ENCODE assay signal across 1 cellular context in the genomic region with DNA sequence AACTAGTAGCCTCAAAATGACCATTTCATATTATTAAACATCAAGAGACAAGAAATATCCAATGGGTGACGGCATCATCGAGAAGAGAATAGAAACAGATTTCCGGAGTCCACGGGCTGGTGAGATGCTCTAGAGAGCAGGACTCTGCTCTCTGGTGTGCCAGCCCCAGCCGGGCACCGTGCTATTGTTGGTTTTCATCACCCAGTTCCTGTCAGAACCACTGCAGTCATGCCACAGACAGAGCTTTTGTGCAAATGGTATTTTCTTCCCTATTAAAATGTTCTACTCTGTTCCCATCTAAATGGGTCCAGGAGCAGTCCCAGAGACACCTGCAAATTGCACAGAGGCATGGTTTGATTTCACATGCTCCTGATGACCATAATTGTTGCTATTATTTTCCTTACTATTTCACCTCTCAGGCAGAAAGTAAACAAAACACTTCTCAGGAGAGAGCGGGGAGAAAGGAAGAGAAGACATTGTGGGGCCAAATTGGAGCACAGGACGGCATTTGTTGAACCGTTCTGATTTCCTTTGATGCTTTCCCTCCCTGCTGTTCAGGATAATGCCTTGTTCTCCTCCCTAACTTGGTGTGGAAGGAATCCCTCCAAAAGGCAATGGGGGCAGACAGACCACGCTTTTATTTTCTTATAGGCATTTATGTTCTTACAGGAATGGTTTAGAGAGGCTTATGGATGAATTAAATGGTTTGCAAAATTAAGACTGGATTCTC.
TF ChIP-seq lines count a peak whose summit lies in the region.

No MANE protein-coding gene starts in this region.

TF ChIP-seq in GM23338, 12 proteins besides CTCF, POLR2A, EP300 and RAD21:
- TF ChIP-seq, protein P1, sequence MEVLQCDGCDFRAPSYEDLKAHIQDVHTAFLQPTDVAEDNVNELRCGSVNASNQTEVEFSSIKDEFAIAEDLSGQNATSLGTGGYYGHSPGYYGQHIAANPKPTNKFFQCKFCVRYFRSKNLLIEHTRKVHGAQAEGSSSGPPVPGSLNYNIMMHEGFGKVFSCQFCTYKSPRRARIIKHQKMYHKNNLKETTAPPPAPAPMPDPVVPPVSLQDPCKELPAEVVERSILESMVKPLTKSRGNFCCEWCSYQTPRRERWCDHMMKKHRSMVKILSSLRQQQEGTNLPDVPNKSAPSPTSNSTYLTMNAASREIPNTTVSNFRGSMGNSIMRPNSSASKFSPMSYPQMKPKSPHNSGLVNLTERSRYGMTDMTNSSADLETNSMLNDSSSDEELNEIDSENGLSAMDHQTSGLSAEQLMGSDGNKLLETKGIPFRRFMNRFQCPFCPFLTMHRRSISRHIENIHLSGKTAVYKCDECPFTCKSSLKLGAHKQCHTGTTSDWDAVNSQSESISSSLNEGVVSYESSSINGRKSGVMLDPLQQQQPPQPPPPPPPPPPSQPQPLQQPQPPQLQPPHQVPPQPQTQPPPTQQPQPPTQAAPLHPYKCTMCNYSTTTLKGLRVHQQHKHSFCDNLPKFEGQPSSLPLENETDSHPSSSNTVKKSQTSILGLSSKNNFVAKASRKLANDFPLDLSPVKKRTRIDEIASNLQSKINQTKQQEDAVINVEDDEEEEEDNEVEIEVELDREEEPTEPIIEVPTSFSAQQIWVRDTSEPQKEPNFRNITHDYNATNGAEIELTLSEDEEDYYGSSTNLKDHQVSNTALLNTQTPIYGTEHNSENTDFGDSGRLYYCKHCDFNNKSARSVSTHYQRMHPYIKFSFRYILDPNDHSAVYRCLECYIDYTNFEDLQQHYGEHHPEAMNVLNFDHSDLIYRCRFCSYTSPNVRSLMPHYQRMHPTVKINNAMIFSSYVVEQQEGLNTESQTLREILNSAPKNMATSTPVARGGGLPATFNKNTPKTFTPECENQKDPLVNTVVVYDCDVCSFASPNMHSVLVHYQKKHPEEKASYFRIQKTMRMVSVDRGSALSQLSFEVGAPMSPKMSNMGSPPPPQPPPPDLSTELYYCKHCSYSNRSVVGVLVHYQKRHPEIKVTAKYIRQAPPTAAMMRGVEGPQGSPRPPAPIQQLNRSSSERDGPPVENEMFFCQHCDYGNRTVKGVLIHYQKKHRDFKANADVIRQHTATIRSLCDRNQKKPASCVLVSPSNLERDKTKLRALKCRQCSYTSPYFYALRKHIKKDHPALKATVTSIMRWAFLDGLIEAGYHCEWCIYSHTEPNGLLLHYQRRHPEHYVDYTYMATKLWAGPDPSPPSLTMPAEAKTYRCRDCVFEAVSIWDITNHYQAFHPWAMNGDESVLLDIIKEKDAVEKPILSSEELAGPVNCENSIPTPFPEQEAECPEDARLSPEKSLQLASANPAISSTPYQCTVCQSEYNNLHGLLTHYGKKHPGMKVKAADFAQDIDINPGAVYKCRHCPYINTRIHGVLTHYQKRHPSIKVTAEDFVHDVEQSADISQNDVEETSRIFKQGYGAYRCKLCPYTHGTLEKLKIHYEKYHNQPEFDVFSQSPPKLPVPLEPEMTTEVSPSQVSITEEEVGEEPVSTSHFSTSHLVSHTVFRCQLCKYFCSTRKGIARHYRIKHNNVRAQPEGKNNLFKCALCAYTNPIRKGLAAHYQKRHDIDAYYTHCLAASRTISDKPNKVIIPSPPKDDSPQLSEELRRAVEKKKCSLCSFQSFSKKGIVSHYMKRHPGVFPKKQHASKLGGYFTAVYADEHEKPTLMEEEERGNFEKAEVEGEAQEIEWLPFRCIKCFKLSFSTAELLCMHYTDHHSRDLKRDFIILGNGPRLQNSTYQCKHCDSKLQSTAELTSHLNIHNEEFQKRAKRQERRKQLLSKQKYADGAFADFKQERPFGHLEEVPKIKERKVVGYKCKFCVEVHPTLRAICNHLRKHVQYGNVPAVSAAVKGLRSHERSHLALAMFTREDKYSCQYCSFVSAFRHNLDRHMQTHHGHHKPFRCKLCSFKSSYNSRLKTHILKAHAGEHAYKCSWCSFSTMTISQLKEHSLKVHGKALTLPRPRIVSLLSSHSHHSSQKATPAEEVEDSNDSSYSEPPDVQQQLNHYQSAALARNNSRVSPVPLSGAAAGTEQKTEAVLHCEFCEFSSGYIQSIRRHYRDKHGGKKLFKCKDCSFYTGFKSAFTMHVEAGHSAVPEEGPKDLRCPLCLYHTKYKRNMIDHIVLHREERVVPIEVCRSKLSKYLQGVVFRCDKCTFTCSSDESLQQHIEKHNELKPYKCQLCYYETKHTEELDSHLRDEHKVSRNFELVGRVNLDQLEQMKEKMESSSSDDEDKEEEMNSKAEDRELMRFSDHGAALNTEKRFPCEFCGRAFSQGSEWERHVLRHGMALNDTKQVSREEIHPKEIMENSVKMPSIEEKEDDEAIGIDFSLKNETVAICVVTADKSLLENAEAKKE (CRISPR knock-in tag; IDR thresholded peaks at IDR 0.05), result no peak
